Comparison of ENCODE assay signal across 1 cellular context in genomic region chr3:61251174-61251972, GRCh38.
A peak's percentile ranks its signal among the peaks of the same experiment; 100 is the strongest.
TF ChIP-seq lines count a peak whose summit lies in the region.

TSS of gene FHIT (minus strand) at chr3:61251452.

TF ChIP-seq in HepG2, 621 proteins besides CTCF, POLR2A, EP300 and RAD21 (continued from another document and continues in another):
- peak; percentile 36; the same call in 1 of the 2 replicates for TF ChIP-seq ZBED4 (CRISPR knock-in tag; IDR thresholded peaks at IDR 0.05; ENCODE audit: borderline replicate concordance)
- TF ChIP-seq FOXK1 (CRISPR knock-in tag; IDR thresholded peaks at IDR 0.05; ENCODE audit: borderline replicate concordance, low read depth): peak; percentile 73; the same call in 1 of the 2 replicates
- no peak for TF ChIP-seq TBX2 (CRISPR knock-in tag; IDR thresholded peaks at IDR 0.05; ENCODE audit: borderline replicate concordance)
- no peak for TF ChIP-seq CREB3 (CRISPR knock-in tag; IDR thresholded peaks at IDR 0.05)
- TF ChIP-seq FOXM1 (CRISPR knock-in tag; IDR thresholded peaks at IDR 0.05): no peak
- peak; percentile 63; the same call in 1 of the 2 replicates for TF ChIP-seq ATF1 (CRISPR knock-in tag; IDR thresholded peaks at IDR 0.05)
- peak; percentile 94 for TF ChIP-seq TFE3 (CRISPR knock-in tag; IDR thresholded peaks at IDR 0.05)
- TF ChIP-seq ATF7 (IDR thresholded peaks at IDR 0.05): no peak
- TF ChIP-seq ATF7 (CRISPR knock-in tag; IDR thresholded peaks at IDR 0.05): no peak
- TF ChIP-seq ZNF33B (CRISPR knock-in tag; IDR thresholded peaks at IDR 0.05): no peak
- TF ChIP-seq SRY (CRISPR knock-in tag; IDR thresholded peaks at IDR 0.05): no peak
- peak; percentile 77; the same call in 1 of the 2 replicates for TF ChIP-seq ZFP91 (CRISPR knock-in tag; IDR thresholded peaks at IDR 0.05; ENCODE audit: borderline replicate concordance)
- TF ChIP-seq GABPB1 (CRISPR knock-in tag; IDR thresholded peaks at IDR 0.05): peak; percentile 88
- TF ChIP-seq CREM (IDR thresholded peaks at IDR 0.05): peak; percentile 88
- TF ChIP-seq CREM (CRISPR knock-in tag; IDR thresholded peaks at IDR 0.05): no peak
- TF ChIP-seq HMG20A (CRISPR knock-in tag; IDR thresholded peaks at IDR 0.05; ENCODE audit: borderline replicate concordance): no peak
- TF ChIP-seq HMGXB3 (CRISPR knock-in tag; IDR thresholded peaks at IDR 0.05; ENCODE audit: borderline replicate concordance): peak; percentile 69; the same call in 1 of the 2 replicates
- TF ChIP-seq ZBTB26 (CRISPR knock-in tag; IDR thresholded peaks at IDR 0.05; ENCODE audit: borderline replicate concordance): peak; percentile 81
- no peak; the same call in 1 of the 2 replicates for TF ChIP-seq ZNF12 (CRISPR knock-in tag; IDR thresholded peaks at IDR 0.05)
- TF ChIP-seq ZNF335 (CRISPR knock-in tag; IDR thresholded peaks at IDR 0.05): 0 out of 2 replicates have a peak, but pooled peaks have one; percentile 25
- TF ChIP-seq DZIP1 (CRISPR knock-in tag; IDR thresholded peaks at IDR 0.05): 0 out of 2 replicates have a peak, but pooled peaks have one; percentile 30
- no peak for TF ChIP-seq HOXA9 (CRISPR knock-in tag; IDR thresholded peaks at IDR 0.05; ENCODE audit: borderline replicate concordance)
- TF ChIP-seq THRA (CRISPR knock-in tag; IDR thresholded peaks at IDR 0.05; ENCODE audit: borderline replicate concordance): no peak
- no peak for TF ChIP-seq JUND (CRISPR knock-in tag; IDR thresholded peaks at IDR 0.05)
- no peak for TF ChIP-seq ZBTB34 (CRISPR knock-in tag; IDR thresholded peaks at IDR 0.05)
- no peak for TF ChIP-seq MIXL1 (CRISPR knock-in tag; IDR thresholded peaks at IDR 0.05)
- TF ChIP-seq SALL1 (CRISPR knock-in tag; IDR thresholded peaks at IDR 0.05): peak; percentile 77
- 0 out of 2 replicates have a peak, but pooled peaks have one; percentile 30 for TF ChIP-seq CCDC6 (CRISPR knock-in tag; IDR thresholded peaks at IDR 0.05)
- TF ChIP-seq ESRRA (CRISPR knock-in tag; IDR thresholded peaks at IDR 0.05; ENCODE audit: low read depth): peak; percentile 55; the same call in 1 of the 2 replicates
- TF ChIP-seq MTF2 (CRISPR knock-in tag; IDR thresholded peaks at IDR 0.05; ENCODE audit: borderline replicate concordance): no peak
- peak; percentile 7; the same call in 1 of the 2 replicates for TF ChIP-seq ELF3 (CRISPR knock-in tag; IDR thresholded peaks at IDR 0.05)
- TF ChIP-seq FOXA3 (CRISPR knock-in tag; IDR thresholded peaks at IDR 0.05): peak; percentile 32; the same call in 1 of the 2 replicates
- peak; percentile 62; the same call in 1 of the 2 replicates for TF ChIP-seq DMAP1 (CRISPR knock-in tag; IDR thresholded peaks at IDR 0.05)
- TF ChIP-seq ZNF329 (CRISPR knock-in tag; IDR thresholded peaks at IDR 0.05; ENCODE audit: low read depth): 0 out of 2 replicates have a peak, but pooled peaks have one; percentile 54
- no peak for TF ChIP-seq CC2D1A (CRISPR knock-in tag; IDR thresholded peaks at IDR 0.05)
- peak; percentile 67 for TF ChIP-seq CREB1 (IDR thresholded peaks at IDR 0.05)
- peak; percentile 84 for TF ChIP-seq CREB1 (CRISPR knock-in tag; IDR thresholded peaks at IDR 0.05)
- TF ChIP-seq AGO2 (optimal IDR thresholded peaks at IDR 0.05; ENCODE audit: low read depth, low read length): peak; percentile 64
- TF ChIP-seq ZNF333 (CRISPR knock-in tag; IDR thresholded peaks at IDR 0.05; ENCODE audit: borderline replicate concordance): no peak
- no peak for TF ChIP-seq PRPF4 (IDR thresholded peaks at IDR 0.05; ENCODE audit: low read depth, low read length, poor library complexity, severe bottlenecking)
- peak; percentile 97 for TF ChIP-seq NFYB (CRISPR knock-in tag; IDR thresholded peaks at IDR 0.05)
- TF ChIP-seq THAP11 (CRISPR knock-in tag; IDR thresholded peaks at IDR 0.05): peak; percentile 98
- TF ChIP-seq NONO (IDR thresholded peaks at IDR 0.05): no peak
- 0 out of 2 replicates have a peak, but pooled peaks have one; percentile 34 for TF ChIP-seq NONO (CRISPR knock-in tag; conservative IDR thresholded peaks at IDR 0.05)
